ENCODE assay signal across 8 cellular contexts in the genomic region with DNA sequence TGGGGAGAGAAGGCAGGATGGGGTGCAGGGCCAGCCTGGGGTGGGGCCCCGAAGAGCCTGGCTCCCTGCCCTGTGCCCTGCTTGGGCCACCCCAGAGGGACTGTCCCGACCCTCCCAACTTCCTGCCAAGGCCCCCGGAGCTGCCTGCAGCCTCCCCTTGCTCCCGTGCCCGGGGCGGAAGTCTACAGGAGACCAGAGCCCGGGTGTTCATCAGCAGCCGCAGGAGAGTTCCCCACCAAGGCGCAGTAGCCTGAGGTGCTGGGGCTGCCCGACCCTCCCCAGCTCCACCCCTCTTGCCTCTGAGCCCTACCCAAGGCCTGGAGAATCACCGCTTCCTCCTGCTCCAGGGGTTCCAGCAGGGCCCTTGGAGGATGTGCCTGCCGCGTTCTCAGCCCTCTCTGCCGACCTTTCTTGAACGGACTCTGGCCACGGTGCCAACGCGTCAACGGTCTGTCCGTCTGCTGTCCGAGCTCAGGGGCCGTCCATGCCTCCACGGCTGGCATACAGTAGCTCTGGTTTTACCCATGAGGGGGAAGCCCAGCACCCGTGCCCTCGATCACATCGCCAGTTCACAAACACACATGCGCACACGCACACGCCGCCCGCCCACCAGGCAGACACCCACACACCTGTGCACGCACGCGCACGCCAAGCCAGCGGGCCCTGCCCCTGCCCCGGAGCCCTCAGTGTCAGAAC. TPM values are rescaled to one million over a fixed set of nuclear protein-coding genes. Genes with fewer than 3 reads are reported as not detected.
DNase-seq lines count a peak whose midpoint lies in the region; ATAC-seq and TF ChIP-seq lines count a peak whose summit lies in the region.

No MANE protein-coding gene starts in this region.

- intact Hi-C loops in left ventricle myocardium superior (cut with micrococcal nuclease) = no loop called here
- intact Hi-C loops in gastrocnemius medialis (cut with DNase I; ENCODE audit: low total_unique reads) = no loop called here

- H3K4me3 ChIP-seq in H7 (ENCODE audit: insufficient read depth, low read depth, low read length) (no peak overlapping the region), gastrocnemius medialis (no peak overlapping the region)

- peak; percentile 79 for DNase-seq in H7
- no peak for DNase-seq in activated CD8-positive, alpha-beta T cell treated with anti-CD3 and anti-CD28 coated beads, Interleukin-2, amount 10 ng/mL, durations not matched to agents 7 days and 5 days
- DNase-seq in left ventricle myocardium superior = peak; percentile 68
- DNase-seq in gastrocnemius medialis = peak in 1 of 2 donors; percentile 12
- no peak for DNase-seq in cortex of kidney (lab: John Stamatoyannopoulos, UW)
- no peak for DNase-seq in GM10248 (ENCODE audit: extremely low spot score)

- peak; percentile 9 for ATAC-seq in activated CD8-positive, alpha-beta T cell treated with anti-CD3 and anti-CD28 coated beads, Interleukin-2, amount 10 ng/mL, durations not matched to agents 7 days and 5 days
- ATAC-seq in left ventricle myocardium superior (peak; percentile 13), gastrocnemius medialis (no peak), HG02840 (IDR thresholded peaks at IDR 0.05; ENCODE audit: low FRiP score, unreplicated experiment) (no peak), HG03521 (IDR thresholded peaks at IDR 0.05; ENCODE audit: unreplicated experiment) (no peak)

- POLR2A ChIA-PET in activated CD8-positive, alpha-beta T cell treated with anti-CD3 and anti-CD28 coated beads, Interleukin-2, amount 10 ng/mL, durations not matched to agents 7 days and 5 days (lab: Charles Lee) = interaction anchor here (1.0 kb wide), 1 partner anchor 11 kb away, joined by 3 read pairs; no protein-coding TSS in a partner anchor
- POLR2A ChIA-PET in GM10248 (lab: Yijun Ruan, JAX) = no interaction called here

- H3K4me3 Mint-ChIP-seq in activated CD8-positive, alpha-beta T cell treated with anti-CD3 and anti-CD28 coated beads, Interleukin-2, amount 10 ng/mL, durations not matched to agents 7 days and 5 days = peak overlapping the region; percentile 15

- H3K36me3 Mint-ChIP-seq in activated CD8-positive, alpha-beta T cell treated with anti-CD3 and anti-CD28 coated beads, Interleukin-2, amount 10 ng/mL, durations not matched to agents 7 days and 5 days (ENCODE audit: low read depth) = peaks cover 16% of the 10 kb centered on the region

- H3K27me3 Mint-ChIP-seq in activated CD8-positive, alpha-beta T cell treated with anti-CD3 and anti-CD28 coated beads, Interleukin-2, amount 10 ng/mL, durations not matched to agents 7 days and 5 days (ENCODE audit: low read depth) = no peaks in the 10 kb centered on the region

- no peaks in the 10 kb centered on the region for H3K27me3 ChIP-seq in H7 (ENCODE audit: control insufficient read depth, insufficient read depth, low read length)
- H3K27me3 ChIP-seq in gastrocnemius medialis = no peaks in the 10 kb centered on the region

- in situ Hi-C loops in gastrocnemius medialis (cut with MboI; ENCODE audit: low sequenced_read_pairs in 4 of 4) = no loop called here

- CTCF ChIA-PET in activated CD8-positive, alpha-beta T cell treated with anti-CD3 and anti-CD28 coated beads, Interleukin-2, amount 10 ng/mL, durations not matched to agents 7 days and 5 days (lab: Charles Lee) = interaction anchor here (1.0 to 1.6 kb wide), 2 partner anchors 9 to 77 kb away, joined by 4 to 5 read pairs; no protein-coding TSS in a partner anchor
- CTCF ChIA-PET in GM10248 (lab: Yijun Ruan, JAX) = interaction anchor here (1.1 kb wide), 1 partner anchor 59 kb away, joined by 3 read pairs; no protein-coding TSS in a partner anchor

- TF ChIP-seq CTCF in gastrocnemius medialis (IDR thresholded peaks at IDR 0.05 in 4 of 5, conservative IDR thresholded peaks at IDR 0.05 in 1 of 5) = no peak
- TF ChIP-seq CTCF in GM10248 (IDR thresholded peaks at IDR 0.05; ENCODE audit: control extremely low read depth, extremely low read depth, low read depth, missing control alignments) = no peak

- H3K27ac Mint-ChIP-seq in activated CD8-positive, alpha-beta T cell treated with anti-CD3 and anti-CD28 coated beads, Interleukin-2, amount 10 ng/mL, durations not matched to agents 7 days and 5 days = peak overlapping the region; percentile 71

- TF ChIP-seq POLR2A in gastrocnemius medialis (IDR thresholded peaks at IDR 0.05) = no peak

- H3K27ac ChIP-seq in gastrocnemius medialis = peak overlapping the region; percentile 8 to 76 (median 20)

- H3K4me1 Mint-ChIP-seq in activated CD8-positive, alpha-beta T cell treated with anti-CD3 and anti-CD28 coated beads, Interleukin-2, amount 10 ng/mL, durations not matched to agents 7 days and 5 days (ENCODE audit: low read depth) = peaks cover 19% of the 10 kb centered on the region

- H3K36me3 ChIP-seq in H7 (replicated peaks; ENCODE audit: control insufficient read depth, insufficient read depth, low read length) = peaks cover 7% of the 10 kb centered on the region
- H3K36me3 ChIP-seq in gastrocnemius medialis = peaks cover 0 to 21% of the 10 kb centered on the region in 2 donors

- no peaks in the 10 kb centered on the region for H3K9me3 ChIP-seq in gastrocnemius medialis

- H3K9me3 Mint-ChIP-seq in activated CD8-positive, alpha-beta T cell treated with anti-CD3 and anti-CD28 coated beads, Interleukin-2, amount 10 ng/mL, durations not matched to agents 7 days and 5 days (ENCODE audit: insufficient read depth) = no peaks in the 10 kb centered on the region

- peaks cover 37 to 44% of the 10 kb centered on the region in 2 donors for H3K4me1 ChIP-seq in gastrocnemius medialis

RNA-seq across cellular contexts. Expression of gene SPON2, which starts 36.0 kb away (rescaled TPM):
- total RNA-seq in H7 (2014; rRNA removed; shearing (Covaris generic)) = 0.62 and 2.5 TPM in 2 replicates
- 10 to 100 TPM; 14.7 to 14.9 TPM for total RNA-seq in activated CD8-positive, alpha-beta T cell treated with anti-CD3 and anti-CD28 coated beads, Interleukin-2, amount 10 ng/mL, durations not matched to agents 7 days and 5 days
- total RNA-seq in left ventricle myocardium superior (22.8 TPM), gastrocnemius medialis (1 to 10 TPM; 5.0 to 8.9 (median 5.2) TPM)

RNA-seq across cellular contexts. Expression of gene CTBP1, which starts 40.5 kb away (rescaled TPM):
- 267 and 360 TPM in 2 replicates for total RNA-seq in H7 (2014; rRNA removed; shearing (Covaris generic))
- 100 to 1,000 TPM; 214 to 217 TPM for total RNA-seq in activated CD8-positive, alpha-beta T cell treated with anti-CD3 and anti-CD28 coated beads, Interleukin-2, amount 10 ng/mL, durations not matched to agents 7 days and 5 days
- total RNA-seq in left ventricle myocardium superior (133 TPM), gastrocnemius medialis (100 to 1,000 TPM; 126 to 224 (median 169) TPM)

Comparison
In these comparisons a context has a peak if more than half of its experiments do, and no peak if none do; other contexts are left out.
1. DNase-seq: peak in H7 (single experiment) and left ventricle myocardium superior (single experiment); none in activated CD8-positive, alpha-beta T cell treated with anti-CD3 and anti-CD28 coated beads, Interleukin-2, amount 10 ng/mL, durations not matched to agents 7 days and 5 days (single experiment), cortex of kidney (single experiment) and GM10248 (single experiment).
2. ATAC-seq: peak in activated CD8-positive, alpha-beta T cell treated with anti-CD3 and anti-CD28 coated beads, Interleukin-2, amount 10 ng/mL, durations not matched to agents 7 days and 5 days (single experiment) and left ventricle myocardium superior (single experiment); none in gastrocnemius medialis (0 of 2), HG02840 (single experiment) and HG03521 (single experiment).